Comparison of ENCODE assay signal across 1 cellular context in the genomic region with DNA sequence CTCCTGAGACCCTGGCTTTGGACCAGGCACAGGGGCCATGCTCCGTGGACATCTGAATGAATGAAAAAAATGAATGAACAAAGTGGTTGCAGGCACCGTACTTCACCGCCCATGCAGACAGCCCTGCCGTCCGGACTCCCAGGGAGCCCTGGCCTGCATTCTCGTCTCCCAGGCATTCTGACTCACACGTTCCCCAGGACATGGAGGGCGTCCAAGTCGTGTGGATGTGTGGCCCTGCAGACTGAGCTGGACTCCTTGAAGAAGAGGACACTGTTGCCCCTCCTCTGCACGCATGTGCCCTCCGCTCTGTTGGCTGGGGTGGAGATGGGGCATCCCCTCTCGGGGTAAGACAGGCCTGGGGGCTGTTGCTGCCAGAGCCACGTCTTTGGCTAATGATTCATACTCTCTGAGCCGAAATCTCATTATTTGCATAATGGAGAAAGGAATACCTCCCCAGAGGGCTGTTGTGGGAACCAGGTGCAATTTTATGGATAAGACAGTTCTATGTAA.
A peak's percentile ranks its signal among the peaks of the same experiment; 100 is the strongest.
TF ChIP-seq lines count a peak whose summit lies in the region.

No MANE protein-coding gene starts in this region.

TF ChIP-seq in IMR-90, 13 proteins besides CTCF, POLR2A, EP300 and RAD21:
- TF ChIP-seq NFE2L2 (IDR thresholded peaks at IDR 0.05; ENCODE audit: low read depth, low read length) = peak; percentile 22; the same call in 1 of the 2 replicates
- TF ChIP-seq SMC3 (IDR thresholded peaks at IDR 0.05; ENCODE audit: low read depth, low read length) = peak; percentile 21; the same call in 1 of the 2 replicates
- TF ChIP-seq USF2 (IDR thresholded peaks at IDR 0.05; ENCODE audit: low read depth, low read length) = no peak
- no peak for TF ChIP-seq ELK1 (IDR thresholded peaks at IDR 0.05; ENCODE audit: borderline replicate concordance, low read depth, low read length)
- TF ChIP-seq MXI1 (IDR thresholded peaks at IDR 0.05; ENCODE audit: borderline replicate concordance, low read depth, low read length) = peak; percentile 57; the same call in 1 of the 2 replicates
- TF ChIP-seq BHLHE40 (IDR thresholded peaks at IDR 0.05; ENCODE audit: low read depth, low read length) = peak; percentile 68
- TF ChIP-seq CHD1 (IDR thresholded peaks at IDR 0.05; ENCODE audit: low read depth, low read length) = no peak
- TF ChIP-seq FOS (IDR thresholded peaks at IDR 0.05; ENCODE audit: low read depth, low read length) = peak; percentile 88
- TF ChIP-seq RCOR1 (IDR thresholded peaks at IDR 0.05; ENCODE audit: insufficient replicate concordance, low read length) = peak; percentile 26
- no peak for TF ChIP-seq MAFK (IDR thresholded peaks at IDR 0.05; ENCODE audit: low read depth, low read length)
- TF ChIP-seq CEBPB (IDR thresholded peaks at IDR 0.05; ENCODE audit: low read depth, low read length) = no peak
- no peak for TF ChIP-seq RFX5 (IDR thresholded peaks at IDR 0.05; ENCODE audit: low read depth, low read length)
- TF ChIP-seq MAZ (IDR thresholded peaks at IDR 0.05; ENCODE audit: borderline replicate concordance, low read depth, low read length) = peak; percentile 60; the same call in 1 of the 2 replicates
